Comparison of ENCODE assay signal across 14 cellular contexts in genomic region chr18:75172299-75173124, GRCh38. TPM values are rescaled to one million over a fixed set of nuclear protein-coding genes. Genes with fewer than 3 reads are reported as not detected.
DNase-seq lines count a peak whose midpoint lies in the region; ATAC-seq and TF ChIP-seq lines count a peak whose summit lies in the region.
"Had no signal": no experiment of that assay in that cellular context is flagged by ENCODE, and none has a peak within 500 bp of the region (broad histone marks: within the 10 kb centered on the region; RNA-seq: fewer than 3 reads in every experiment).

No MANE protein-coding gene starts in this region.

- H3K36me3 ChIP-seq in endodermal cell (ENCODE audit: control insufficient read depth, insufficient read depth, low read length) (no peaks in the 10 kb centered on the region), ascending aorta (no peaks in the 10 kb centered on the region)
- H3K36me3 ChIP-seq: MG63 had no signal

- no peak overlapping the region for H3K4me3 ChIP-seq in endodermal cell (ENCODE audit: low read length)
- no peak overlapping the region for H3K4me3 ChIP-seq in ascending aorta
- H3K4me3 ChIP-seq: MG63 had no signal

- no peak overlapping the region for H3K27ac ChIP-seq in endodermal cell (ENCODE audit: low read depth, low read length)
- H3K27ac ChIP-seq in ascending aorta, result no peak overlapping the region

- H3K4me3 Mint-ChIP-seq in endodermal cell, result no peak overlapping the region
- H3K4me3 Mint-ChIP-seq: CD14-positive monocyte had no signal

- ATAC-seq in GM18520 (IDR thresholded peaks at IDR 0.05; ENCODE audit: unreplicated experiment), result peak; percentile 10
- ATAC-seq in GM21423 (IDR thresholded peaks at IDR 0.05; ENCODE audit: unreplicated experiment), result peak; percentile 12
- peak; percentile 7 for ATAC-seq in HG03066 (IDR thresholded peaks at IDR 0.05; ENCODE audit: low read depth, unreplicated experiment)
- ATAC-seq in GM18858 (IDR thresholded peaks at IDR 0.05; ENCODE audit: unreplicated experiment), result no peak

- H3K36me3 Mint-ChIP-seq in endodermal cell (ENCODE audit: low read depth), result no peaks in the 10 kb centered on the region
- H3K36me3 Mint-ChIP-seq: CD14-positive monocyte had no signal

- no peak overlapping the region for H3K9ac ChIP-seq in endodermal cell (ENCODE audit: extremely low read depth, low read length, poor library complexity, severe bottlenecking)

- H3K27ac Mint-ChIP-seq in endodermal cell, result no peak overlapping the region

- H3K4me1 Mint-ChIP-seq in endodermal cell, result peaks cover 9% of the 10 kb centered on the region

- DNase-seq in endodermal cell (peak; percentile 29), NCI-H1694 (lab: John Stamatoyannopoulos, UW) (no peak), ascending aorta (ENCODE audit: low spot score in 2 of 2) (no peak)
- no peak for DNase-seq in stimulated activated CD4-positive, alpha-beta T cell treated with anti-CD3 and anti-CD28 coated beads, Interleukin-12 subunit alpha, Interleukin-12 subunit beta, amount 100 ng/mL, for 4 hours
- DNase-seq: GF-D8, glutamatergic neuron, MG63, NCI-H2227 treated with DMSO at 0.1 percent for 48 hours, T1000 had no signal

- H3K9me3 Mint-ChIP-seq in endodermal cell, result no peaks in the 10 kb centered on the region
- H3K9me3 Mint-ChIP-seq: CD14-positive monocyte had no signal

- peaks cover 4% of the 10 kb centered on the region for H3K27me3 Mint-ChIP-seq in endodermal cell (ENCODE audit: insufficient read depth)

- H3K4me1 ChIP-seq in endodermal cell (ENCODE audit: control insufficient read depth, insufficient read depth, low read length) (no peaks in the 10 kb centered on the region), ascending aorta (no peaks in the 10 kb centered on the region)

- intact Hi-C loops in ascending aorta (cut with DNase I), result no loop called here

- TF ChIP-seq CTCF in endodermal cell (conservative IDR thresholded peaks at IDR 0.05) (no peak), ascending aorta (IDR thresholded peaks at IDR 0.05) (no peak)

- no peaks in the 10 kb centered on the region for H3K27me3 ChIP-seq in endodermal cell (ENCODE audit: control insufficient read depth, insufficient read depth, low read length, poor library complexity, severe bottlenecking)
- H3K27me3 ChIP-seq in ascending aorta, result no peaks in the 10 kb centered on the region
- H3K27me3 ChIP-seq: MG63 had no signal

- H3K9me3 ChIP-seq in endodermal cell (ENCODE audit: control insufficient read depth, low read length) (no peaks in the 10 kb centered on the region), ascending aorta (no peaks in the 10 kb centered on the region)
- H3K9me3 ChIP-seq: MG63 had no signal

- WGBS in endodermal cell (ENCODE audit: insufficient coverage in 1 of 2, insufficient read length in 1 of 2), 2 experiments, result 90 to 94% methylated on average over 12 to 17 of the region's 17 CpGs

RNA-seq across cellular contexts. Expression of gene PTGR3, which starts 36.4 kb away (rescaled TPM):
- total RNA-seq in endodermal cell (10 to 100 TPM; 12.2 to 13.3 TPM), ascending aorta (10.1 TPM)
- 18.3 TPM for polyA plus RNA-seq in endodermal cell (2013, experiment 1 of 2)
- polyA plus RNA-seq in endodermal cell (2013, experiment 2 of 2), result 14.7 TPM

RNA-seq across cellular contexts. Expression of gene TSHZ1, which starts 38.1 kb away (rescaled TPM):
- total RNA-seq in endodermal cell, result 1 to 10 TPM; 1.1 to 1.7 TPM
- polyA plus RNA-seq in endodermal cell (2013, experiment 1 of 2), result 15.0 TPM
- 14.4 TPM for polyA plus RNA-seq in endodermal cell (2013, experiment 2 of 2)
- 13.3 TPM for total RNA-seq in ascending aorta
